ENCODE assay signal across 8 cellular contexts in genomic region chr11:27485930-27486773, GRCh38. TPM values are rescaled to one million over a fixed set of nuclear protein-coding genes. Genes with fewer than 3 reads are reported as not detected.
DNase-seq lines count a peak whose midpoint lies in the region; ATAC-seq, FAIRE-seq and TF ChIP-seq lines count a peak whose summit lies in the region.

No MANE protein-coding gene starts in this region.

- TF ChIP-seq POLR2A in transverse colon (IDR thresholded peaks at IDR 0.05) = no peak

- H3K27me3 ChIP-seq in bronchial epithelial cell (ENCODE audit: control insufficient read depth, insufficient read depth, low read length) (no peaks in the 10 kb centered on the region), transverse colon (no peaks in the 10 kb centered on the region)

- H3K4me1 ChIP-seq in transverse colon = no peaks in the 10 kb centered on the region

- ATAC-seq in HG03442 (IDR thresholded peaks at IDR 0.05; ENCODE audit: unreplicated experiment) (peak; percentile 48), HG03095 (IDR thresholded peaks at IDR 0.05; ENCODE audit: unreplicated experiment) (no peak)

- intact Hi-C loops in transverse colon (cut with DNase I; ENCODE audit: low total_unique reads) = loop anchor here (5.0 kb wide), 1 partner anchor 299 kb away; no protein-coding TSS in a partner anchor

- H3K36me3 ChIP-seq in bronchial epithelial cell (ENCODE audit: control insufficient read depth, insufficient read depth, low read length) = peaks cover under 1% of the 10 kb centered on the region
- peaks cover 0 to 4% (median under 1%) of the 10 kb centered on the region in 4 donors for H3K36me3 ChIP-seq in transverse colon

- no peaks in the 10 kb centered on the region for H3K9me3 ChIP-seq in transverse colon

- H3K4me3 ChIP-seq in bronchial epithelial cell (ENCODE audit: low read depth, low read length) (no peak overlapping the region), transverse colon (no peak overlapping the region)

- no peak overlapping the region for H3K27ac ChIP-seq in transverse colon

- no peak for TF ChIP-seq EP300 in transverse colon (IDR thresholded peaks at IDR 0.05; ENCODE audit: low read depth)

- DNase-seq in AG09319 (ENCODE audit: extremely low read depth, low read depth) = no peak
- DNase-seq in NOMO-1 treated with DMSO at 0.1 percent for 48 hours (lab: John Stamatoyannopoulos, UW; ENCODE audit: unreplicated experiment) = peak; percentile 46
- DNase-seq in bronchial epithelial cell (ENCODE audit: low read depth) = peak; percentile 55
- DNase-seq in kidney tubule cell (ENCODE audit: low spot score) = peak; percentile 70
- DNase-seq in transverse colon = no peak

- 30 to 36% methylated on average over 2 to 4 of the region's 4 CpGs for WGBS in transverse colon (ENCODE audit: low coverage in 1 of 2), 2 donors

- no peak for FAIRE-seq in bronchial epithelial cell (lab: Jason Lieb, UNC)

- in situ Hi-C loops in transverse colon (cut with MboI; ENCODE audit: low pct_ligation_motif_present in 1 of 4, low pct_unique_long_range_greater_than_20kb in 1 of 4, low sequenced_read_pairs in 3 of 4) = loop anchor here in 3 of 4 donors (10.0 to 25.0 kb wide), 2 partner anchors 301 to 1199 kb away; no protein-coding TSS in a partner anchor

- peak; percentile 79 for TF ChIP-seq CTCF in AG09319 (IDR thresholded peaks at IDR 0.05; ENCODE audit: low read depth, low read length)
- TF ChIP-seq CTCF in GM12873 (IDR thresholded peaks at IDR 0.05; ENCODE audit: insufficient read depth, low read depth, low read length, missing control alignments) = peak; percentile 76
- TF ChIP-seq CTCF in bronchial epithelial cell (IDR thresholded peaks at IDR 0.05; ENCODE audit: insufficient read depth, low read length, severe bottlenecking) = peak; percentile 59
- peak; percentile 89 to 96 (median 94) for TF ChIP-seq CTCF in transverse colon (IDR thresholded peaks at IDR 0.05)

RNA-seq across cellular contexts. Expression of gene LGR4, which starts 13.6 kb away (rescaled TPM):
- total RNA-seq in bronchial epithelial cell = 12.3 and 17.4 TPM in 2 replicates
- total RNA-seq in transverse colon = 100 to 1,000 TPM in 3 of 4 donors, 10 to 100 TPM in 1; 28.7 to 165 (median 120) TPM

RNA-seq across cellular contexts. Expression of gene LIN7C, which starts 20.4 kb away (rescaled TPM):
- total RNA-seq in bronchial epithelial cell (93.7 and 100 TPM in 2 replicates), transverse colon (10 to 100 TPM; 23.1 to 49.2 (median 32.4) TPM)

Comparison
In these comparisons a context has a peak if more than half of its experiments do, and no peak if none do; other contexts are left out.
1. DNase-seq: peak in NOMO-1 treated with DMSO at 0.1 percent for 48 hours (single experiment), bronchial epithelial cell (single experiment) and kidney tubule cell (single experiment); none in AG09319 (single experiment) and transverse colon (single experiment).
2. Peak in every context shown above with its lines, with median percentiles within 50 percentile points of each other: CTCF ChIP-seq.